25 cellular contexts compared by ENCODE assay signal in genomic region chr21:39057121-39057520, GRCh38.
A peak's percentile ranks its signal among the peaks of the same experiment; 100 is the strongest.
DNase-seq lines count a peak whose midpoint lies in the region; ATAC-seq and TF ChIP-seq lines count a peak whose summit lies in the region.
"Had no signal": no experiment of that assay in that cellular context is flagged by ENCODE, and none has a peak within 500 bp of the region (broad histone marks: within the 10 kb centered on the region; RNA-seq: fewer than 3 reads in every experiment).

No MANE protein-coding gene starts in this region.

- H3K36me3 ChIP-seq in GM23338 (ENCODE audit: insufficient read depth), result no peaks in the 10 kb centered on the region
- no peaks in the 10 kb centered on the region for H3K36me3 ChIP-seq in Caco-2 (ENCODE audit: control insufficient read depth, insufficient read depth, low read length)
- no peaks in the 10 kb centered on the region for H3K36me3 ChIP-seq in A673 (ENCODE audit: insufficient read depth, low read length, poor library complexity, severe bottlenecking)
- H3K36me3 ChIP-seq: adrenal gland, lower lobe of right lung had no signal

- no peaks in the 10 kb centered on the region; the same call in 2 of the 3 replicates for H3K9me3 Mint-ChIP-seq in GM23338
- peaks cover 5% of the 10 kb centered on the region for H3K9me3 Mint-ChIP-seq in mesothelial cell of epicardium
- no peaks in the 10 kb centered on the region for H3K9me3 Mint-ChIP-seq in Caco-2 (ENCODE audit: unreplicated experiment)
- H3K9me3 Mint-ChIP-seq: activated CD4-positive, alpha-beta memory T cell treated with anti-CD3 and anti-CD28 coated beads, Interleukin-2, amount 10 ng/mL, durations not matched to agents 7 days and 5 days; HFFc6 had no signal

- TF ChIP-seq CTCF in GM23338 (conservative IDR thresholded peaks at IDR 0.05; ENCODE audit: low read depth in 2 of 2) (no peak), mesothelial cell of epicardium (IDR thresholded peaks at IDR 0.05; ENCODE audit: unreplicated experiment) (no peak), Caco-2 (IDR thresholded peaks at IDR 0.05; ENCODE audit: insufficient read depth in 1 of 2, low read depth in 1 of 2, low read length in 1 of 2, severe bottlenecking in 1 of 2, unreplicated experiment in 1 of 2) (no peak), A673 (conservative IDR thresholded peaks at IDR 0.05; ENCODE audit: low read depth, low read length) (no peak)

- H3K4me2 ChIP-seq in GM23338, result no peak overlapping the region
- H3K4me2 ChIP-seq: hepatocyte had no signal

- peak overlapping the region; percentile 56; the same call in 1 of the 2 replicates for H2AFZ ChIP-seq in GM23338
- H2AFZ ChIP-seq: hepatocyte had no signal

- ATAC-seq in GM23338 (no peak), GM18517 (IDR thresholded peaks at IDR 0.05; ENCODE audit: unreplicated experiment) (no peak)
- ATAC-seq: lower lobe of right lung had no signal

- H3F3A ChIP-seq in GM23338 (replicated peaks; ENCODE audit: low read depth), result no peaks in the 10 kb centered on the region

- H3K27ac ChIP-seq in GM23338 (ENCODE audit: low read depth) (no peak overlapping the region), A673 (ENCODE audit: low read depth, low read length, poor library complexity, severe bottlenecking) (no peak overlapping the region)
- H3K27ac ChIP-seq: adrenal gland, epithelial cell of prostate, hepatocyte, HL-60, lower lobe of right lung had no signal

- H3K9me2 ChIP-seq in GM23338 (ENCODE audit: insufficient read depth), result no peaks in the 10 kb centered on the region

- H3K4me1 ChIP-seq in GM23338 (ENCODE audit: insufficient read depth) (no peaks in the 10 kb centered on the region), Caco-2 (no peaks in the 10 kb centered on the region), A673 (ENCODE audit: insufficient read depth, low read length, poor library complexity, severe bottlenecking) (no peaks in the 10 kb centered on the region)
- H3K4me1 ChIP-seq: adrenal gland had no signal

- DNase-seq in GM23338 (ENCODE audit: low spot score) (no peak), NCI-H146 (lab: John Stamatoyannopoulos, UW) (peak; percentile 49), NCI-H748 (lab: John Stamatoyannopoulos, UW; ENCODE audit: unreplicated experiment) (peak; percentile 73), mesothelial cell of epicardium (ENCODE audit: low spot score in 2 of 2, unreplicated experiment in 2 of 2) (no peak), NCI-H2227 treated with DMSO at 0.1 percent for 48 hours (lab: John Stamatoyannopoulos, UW) (no peak), Caco-2 (no peak), A673 (ENCODE audit: low spot score) (no peak)
- DNase-seq: activated CD4-positive, alpha-beta memory T cell treated with anti-CD3 and anti-CD28 coated beads, Interleukin-2, amount 10 ng/mL, durations not matched to agents 7 days and 5 days; activated CD4-positive, CD25-positive, alpha-beta regulatory T cell; activated T-cell treated with anti-CD3 and anti-CD28 coated beads for 4 hours; adrenal gland; EL; foreskin fibroblast; HFFc6; lower lobe of right lung; NCI-H226; nucleus accumbens; small intestine; stimulated activated naive CD4-positive, alpha-beta T cell treated with Interleukin-2 at 50 U/mL for 16 hours; T1000; trophoblast cell had no signal

- H3K4me1 Mint-ChIP-seq in GM23338, result peaks cover 8% of the 10 kb centered on the region
- peaks cover 19% of the 10 kb centered on the region for H3K4me1 Mint-ChIP-seq in mesothelial cell of epicardium
- no peaks in the 10 kb centered on the region for H3K4me1 Mint-ChIP-seq in Caco-2 (ENCODE audit: low read depth, unreplicated experiment)
- H3K4me1 Mint-ChIP-seq: activated CD4-positive, alpha-beta memory T cell treated with anti-CD3 and anti-CD28 coated beads, Interleukin-2, amount 10 ng/mL, durations not matched to agents 7 days and 5 days had no signal

- intact Hi-C loops in Caco-2 (cut with micrococcal nuclease; ENCODE audit: unreplicated experiment), result no loop called here
- intact Hi-C loops in A673 (cut with micrococcal nuclease; ENCODE audit: unreplicated experiment), result no loop called here

- H3K36me3 Mint-ChIP-seq in GM23338 (ENCODE audit: low read depth) (no peaks in the 10 kb centered on the region), mesothelial cell of epicardium (no peaks in the 10 kb centered on the region), Caco-2 (ENCODE audit: insufficient read depth, unreplicated experiment) (no peaks in the 10 kb centered on the region)

- POLR2A ChIA-PET in Caco-2 (lab: Charles Lee) (no interaction called here), A673 (lab: Charles Lee; ENCODE audit: low non-redundant PET) (no interaction called here)

- no peaks in the 10 kb centered on the region for H3K9me3 ChIP-seq in Caco-2
- H3K9me3 ChIP-seq in A673 (ENCODE audit: low read depth, low read length, poor library complexity, severe bottlenecking), result no peaks in the 10 kb centered on the region
- H3K9me3 ChIP-seq: adrenal gland, lower lobe of right lung had no signal

- H3K27ac Mint-ChIP-seq in GM23338 (no peak overlapping the region), mesothelial cell of epicardium (peak overlapping the region; percentile 18), Caco-2 (ENCODE audit: unreplicated experiment) (no peak overlapping the region)
- H3K27ac Mint-ChIP-seq: activated CD4-positive, alpha-beta memory T cell treated with anti-CD3 and anti-CD28 coated beads, Interleukin-2, amount 10 ng/mL, durations not matched to agents 7 days and 5 days; HFFc6 had no signal

- no peaks in the 10 kb centered on the region for H3K79me2 ChIP-seq in GM23338 (replicated peaks; ENCODE audit: insufficient read depth)
- H3K79me2 ChIP-seq: hepatocyte had no signal

- BruUV-seq in Caco-2 (replicated peaks; lab: Mats Ljungman, UMichigan) (no TSS peak), A673 (replicated peaks; lab: Mats Ljungman, UMichigan) (no TSS peak)

- H3K27me3 ChIP-seq in GM23338 (ENCODE audit: insufficient read depth), result no peaks in the 10 kb centered on the region
- H3K27me3 ChIP-seq in Caco-2 (replicated peaks; ENCODE audit: control insufficient read depth, insufficient read depth, low read length), result no peaks in the 10 kb centered on the region
- H3K27me3 ChIP-seq in A673 (replicated peaks; ENCODE audit: insufficient read depth, low read depth, low read length, poor library complexity), result peaks cover 3% of the 10 kb centered on the region
- H3K27me3 ChIP-seq: adrenal gland, hepatocyte had no signal

- H3K27me3 Mint-ChIP-seq in GM23338 (ENCODE audit: insufficient read depth, low read depth, poor library complexity), result peaks cover 5% of the 10 kb centered on the region
- H3K27me3 Mint-ChIP-seq in mesothelial cell of epicardium (ENCODE audit: low read depth), result no peaks in the 10 kb centered on the region
- H3K27me3 Mint-ChIP-seq in Caco-2 (ENCODE audit: insufficient read depth, unreplicated experiment), result no peaks in the 10 kb centered on the region

- CTCF ChIA-PET in Caco-2 (lab: Charles Lee) (no interaction called here), A673 (lab: Charles Lee) (no interaction called here)

- H3K4me3 Mint-ChIP-seq in GM23338, result no peak overlapping the region
- H3K4me3 Mint-ChIP-seq in mesothelial cell of epicardium, result no peak overlapping the region
- H3K4me3 Mint-ChIP-seq in Caco-2 (ENCODE audit: unreplicated experiment), result no peak overlapping the region
- H3K4me3 Mint-ChIP-seq: activated CD4-positive, alpha-beta memory T cell treated with anti-CD3 and anti-CD28 coated beads, Interleukin-2, amount 10 ng/mL, durations not matched to agents 7 days and 5 days; HFFc6 had no signal

- H3K4me3 ChIP-seq in GM23338, result no peak overlapping the region
- no peak overlapping the region for H3K4me3 ChIP-seq in Caco-2 (ENCODE audit: low read depth, low read length)
- no peak overlapping the region for H3K4me3 ChIP-seq in A673 (ENCODE audit: low read depth, low read length, poor library complexity, severe bottlenecking)
- H3K4me3 ChIP-seq: adrenal gland, hepatocyte, lower lobe of right lung had no signal

- H4K20me1 ChIP-seq in GM23338 (replicated peaks; ENCODE audit: insufficient read depth), result no peaks in the 10 kb centered on the region

TF ChIP-seq in GM23338, 12 proteins besides CTCF, POLR2A, EP300 and RAD21:
- TF ChIP-seq EZH2phosphoT487 (IDR thresholded peaks at IDR 0.05; ENCODE audit: unreplicated experiment), result no peak

Comparison
In these comparisons a context has a peak if more than half of its experiments do, and no peak if none do; other contexts are left out.
1. DNase-seq: peak in NCI-H146 (single experiment) and NCI-H748 (single experiment); none in GM23338 (single experiment), mesothelial cell of epicardium (0 of 2), NCI-H2227 treated with DMSO at 0.1 percent for 48 hours (single experiment), Caco-2 (0 of 2) and A673 (single experiment).